ENCODE assay signal across 29 cellular contexts in the genomic region with DNA sequence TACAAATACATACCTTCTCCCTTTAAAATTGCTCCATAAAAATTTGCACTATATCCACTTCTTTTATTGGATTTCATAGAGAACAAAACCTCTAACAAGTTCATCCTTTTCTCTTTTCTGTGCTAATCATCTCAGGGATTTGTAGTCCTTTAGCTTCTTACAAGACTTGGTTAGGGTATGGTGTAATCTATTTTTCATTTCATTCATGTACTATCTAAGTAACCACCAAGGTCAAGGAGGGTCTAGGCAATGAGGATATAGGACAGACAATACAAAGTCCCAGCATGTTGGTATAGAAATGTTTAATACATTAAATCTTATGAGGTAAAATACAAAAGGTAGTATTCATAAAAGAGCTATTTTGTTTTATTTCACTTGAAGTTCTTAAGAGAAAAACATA. TPM values are rescaled to one million over a fixed set of nuclear protein-coding genes. Genes with fewer than 3 reads are reported as not detected.
DNase-seq lines count a peak whose midpoint lies in the region; ATAC-seq, FAIRE-seq and TF ChIP-seq lines count a peak whose summit lies in the region.
"Had no signal": no experiment of that assay in that cellular context is flagged by ENCODE, and none has a peak within 500 bp of the region (broad histone marks: within the 10 kb centered on the region; RNA-seq: fewer than 3 reads in every experiment).

No MANE protein-coding gene starts in this region.

- H3K4me1 ChIP-seq in A549 (peaks cover 11% of the 10 kb centered on the region; the same call in 2 of the 3 replicates), foreskin keratinocyte (peaks cover 6% of the 10 kb centered on the region), mesenchymal stem cell (ENCODE audit: control insufficient read depth, insufficient read depth, low read depth, low read length) (peaks cover 2% of the 10 kb centered on the region)
- H3K4me1 ChIP-seq: lower lobe of right lung, neural progenitor cell, parathyroid adenoma had no signal

- no peak overlapping the region for H2BK120ac ChIP-seq in mesenchymal stem cell (ENCODE audit: low read depth, low read length)

- CTCF ChIA-PET in activated CD4-positive, alpha-beta T cell treated with anti-CD3 and anti-CD28 coated beads for 36 hours (lab: Charles Lee): interaction anchor here (1.2 to 1.6 kb wide), 2 partner anchors 11 to 16 kb away, joined by 3 to 4 read pairs; no protein-coding TSS in a partner anchor
- CTCF ChIA-PET in A549 (lab: Yijun Ruan, JAX): interaction anchor here (0.5 kb wide), 1 partner anchor 87 kb away, joined by 3 read pairs; no protein-coding TSS in a partner anchor
- CTCF ChIA-PET in T-cell (lab: Charles Lee): interaction anchor here in 1 of 2 donors (0.7 kb wide), 1 partner anchor 546 kb away, joined by 3 read pairs; no protein-coding TSS in a partner anchor

- no peak for TF ChIP-seq RAD21 in A549 (conservative IDR thresholded peaks at IDR 0.05 in 1 of 2, IDR thresholded peaks at IDR 0.05 in 1 of 2)

- no peak overlapping the region for H2BK12ac ChIP-seq in mesenchymal stem cell (ENCODE audit: low read length in 2 of 2)

- H3K4me1 Mint-ChIP-seq in activated CD4-positive, alpha-beta T cell treated with anti-CD3 and anti-CD28 coated beads for 36 hours: peaks cover 8% of the 10 kb centered on the region
- H3K4me1 Mint-ChIP-seq in T-cell: peaks cover 6 to 11% (median 10%) of the 10 kb centered on the region in 3 donors

- no peak overlapping the region for H2BK5ac ChIP-seq in mesenchymal stem cell (ENCODE audit: low read depth, low read length, poor library complexity, severe bottlenecking)

- H3K4me3 Mint-ChIP-seq in activated CD4-positive, alpha-beta T cell treated with anti-CD3 and anti-CD28 coated beads for 36 hours: no peak overlapping the region
- no peak overlapping the region for H3K4me3 Mint-ChIP-seq in T-cell
- H3K4me3 Mint-ChIP-seq: CD4-positive, alpha-beta memory T cell; neural progenitor cell; stimulated activated memory B cell treated with anti-CD40 and anti-IgM and Interleukin-4, amounts not matched to agents 10 μg/mL and 1 μg/mL and 100 μg/mL, for 72 hours; T-helper 1 cell treated with Interleukin-12 subunit alpha and Interleukin-12 subunit beta and Interleukin-4 antibody, amounts not matched to agents 30 μg/mL and 1 μg/mL, for 36 hours had no signal

- TF ChIP-seq CTCF in A549 (IDR thresholded peaks at IDR 0.05) (no peak), foreskin keratinocyte (conservative IDR thresholded peaks at IDR 0.05) (no peak)

- H3K36me3 Mint-ChIP-seq in activated CD4-positive, alpha-beta T cell treated with anti-CD3 and anti-CD28 coated beads for 36 hours (ENCODE audit: low read depth): peaks cover 27% of the 10 kb centered on the region
- peaks cover 30% of the 10 kb centered on the region for H3K36me3 Mint-ChIP-seq in T-cell

- no peaks in the 10 kb centered on the region for H3K9me3 Mint-ChIP-seq in activated CD4-positive, alpha-beta T cell treated with anti-CD3 and anti-CD28 coated beads for 36 hours (ENCODE audit: low read depth)
- no peaks in the 10 kb centered on the region for H3K9me3 Mint-ChIP-seq in T-cell
- H3K9me3 Mint-ChIP-seq: CD4-positive, alpha-beta memory T cell; neural progenitor cell; stimulated activated memory B cell treated with anti-CD40 and anti-IgM and Interleukin-4, amounts not matched to agents 10 μg/mL and 1 μg/mL and 100 μg/mL, for 72 hours; T-helper 1 cell treated with Interleukin-12 subunit alpha and Interleukin-12 subunit beta and Interleukin-4 antibody, amounts not matched to agents 30 μg/mL and 1 μg/mL, for 36 hours had no signal

- peaks cover 8% of the 10 kb centered on the region for H3K79me1 ChIP-seq in mesenchymal stem cell (replicated peaks; ENCODE audit: low read length, poor library complexity, severe bottlenecking)

- TF ChIP-seq EP300 in A549 (IDR thresholded peaks at IDR 0.05): no peak

- H3K27me3 ChIP-seq in foreskin keratinocyte: no peaks in the 10 kb centered on the region
- H3K27me3 ChIP-seq in mesenchymal stem cell (ENCODE audit: control insufficient read depth in 1 of 2, insufficient read depth in 1 of 2, low read length in 2 of 2): no peaks in the 10 kb centered on the region
- H3K27me3 ChIP-seq: neural progenitor cell had no signal

- H3K18ac ChIP-seq in mesenchymal stem cell (ENCODE audit: low read depth in 1 of 2, low read length in 2 of 2): no peak overlapping the region

- no peak overlapping the region for H2AK5ac ChIP-seq in mesenchymal stem cell (ENCODE audit: low read length, severe bottlenecking)

- no peak overlapping the region for H3K14ac ChIP-seq in mesenchymal stem cell (ENCODE audit: low read length in 2 of 2)

- intact Hi-C loops in activated CD4-positive, alpha-beta T cell treated with anti-CD3 and anti-CD28 coated beads for 36 hours (cut with DNase I, micrococcal nuclease): no loop called here

- no peak overlapping the region for H3K4ac ChIP-seq in mesenchymal stem cell (ENCODE audit: low read depth in 1 of 2, low read length in 2 of 2)

- no peak overlapping the region for H4K8ac ChIP-seq in mesenchymal stem cell (ENCODE audit: low read length)

- H3K4me2 ChIP-seq in A549 (no peak overlapping the region), mesenchymal stem cell (ENCODE audit: low read length, poor library complexity, severe bottlenecking) (no peak overlapping the region)
- H3K4me2 ChIP-seq: neural progenitor cell had no signal

- no peak overlapping the region for H2AFZ ChIP-seq in mesenchymal stem cell (ENCODE audit: low read depth, low read length)
- H2AFZ ChIP-seq: neural progenitor cell, parathyroid adenoma had no signal

- peak overlapping the region; percentile 51 for H3K27ac Mint-ChIP-seq in activated CD4-positive, alpha-beta T cell treated with anti-CD3 and anti-CD28 coated beads for 36 hours
- H3K27ac Mint-ChIP-seq in T-cell: peak overlapping the region; percentile 3 to 44
- H3K27ac Mint-ChIP-seq: neural progenitor cell; stimulated activated memory B cell treated with anti-CD40 and anti-IgM and Interleukin-4, amounts not matched to agents 10 μg/mL and 1 μg/mL and 100 μg/mL, for 72 hours; T-helper 1 cell treated with Interleukin-12 subunit alpha and Interleukin-12 subunit beta and Interleukin-4 antibody, amounts not matched to agents 30 μg/mL and 1 μg/mL, for 36 hours had no signal

- DNase-seq in activated CD4-positive, alpha-beta T cell treated with anti-CD3 and anti-CD28 coated beads for 36 hours: no peak
- no peak for DNase-seq in activated CD4-positive, alpha-beta T cell treated with anti-CD3 and anti-CD28 coated beads for 4 hours
- DNase-seq in A549 (ENCODE audit: low read depth in 1 of 2, low spot score in 1 of 2) (no peak), T-cell (no peak), foreskin keratinocyte (no peak), HT-29 (ENCODE audit: low spot score) (no peak), cerebellum (ENCODE audit: low spot score) (no peak), mesenchymal stem cell (no peak)
- DNase-seq: activated CD4-positive, alpha-beta T cell treated with anti-CD3 and anti-CD28 coated beads, Interleukin-2, amount 50 U/mL, for 1 hour; activated CD8-positive, alpha-beta memory T cell treated with anti-CD3 and anti-CD28 coated beads, Interleukin-2, amount 50 U/mL, for 4 hours; activated effector memory CD4-positive, alpha-beta T cell treated with anti-CD3 and anti-CD28 coated beads, Interleukin-2, amount 50 U/mL, for 16 hours; CD4-positive, alpha-beta memory T cell; DMS153; H7; lower lobe of right lung; mucosa of descending colon; NCI-H1105; NCI-H187 treated with DMSO at 0.1 percent for 48 hours; NCI-H2171 treated with DMSO at 0.1 percent for 48 hours; NCI-H510A treated with DMSO at 0.1 percent for 48 hours; stimulated activated CD4-positive, alpha-beta T cell treated with anti-CD3 and anti-CD28 coated beads, Interleukin-12 subunit alpha, Interleukin-12 subunit beta, amount 100 ng/mL, for 4 hours; stimulated activated CD4-positive, alpha-beta T cell treated with anti-CD3 and anti-CD28 coated beads, Interleukin-4, amount 100 ng/mL, for 24 hours had no signal

- ATAC-seq in activated CD4-positive, alpha-beta T cell treated with anti-CD3 and anti-CD28 coated beads for 36 hours: no peak
- no peak for ATAC-seq in A549
- ATAC-seq in T-cell (replicated peaks in 1 of 4): no peak
- ATAC-seq in foreskin keratinocyte: no peak
- ATAC-seq: lower lobe of right lung; mucosa of descending colon; sciatic nerve; stimulated activated memory B cell treated with anti-CD40 and anti-IgM and Interleukin-4, amounts not matched to agents 10 μg/mL and 1 μg/mL and 100 μg/mL, for 72 hours had no signal

- H3K27me3 Mint-ChIP-seq in activated CD4-positive, alpha-beta T cell treated with anti-CD3 and anti-CD28 coated beads for 36 hours: no peaks in the 10 kb centered on the region
- H3K27me3 Mint-ChIP-seq in T-cell: no peaks in the 10 kb centered on the region
- H3K27me3 Mint-ChIP-seq: CD4-positive, alpha-beta memory T cell; stimulated activated memory B cell treated with anti-CD40 and anti-IgM and Interleukin-4, amounts not matched to agents 10 μg/mL and 1 μg/mL and 100 μg/mL, for 72 hours had no signal

- TF ChIP-seq POLR2A in A549 (IDR thresholded peaks at IDR 0.05; ENCODE audit: low read length): no peak

- peaks cover 7 to 68% of the 10 kb centered on the region in 2 experiments for H3K36me3 ChIP-seq in mesenchymal stem cell (ENCODE audit: control insufficient read depth in 1 of 2, insufficient read depth in 2 of 2, low read depth in 1 of 2, low read length in 2 of 2)

- H3K27ac ChIP-seq in A549 (no peak overlapping the region), foreskin keratinocyte (peak overlapping the region; percentile 17), mesenchymal stem cell (ENCODE audit: low read length, poor library complexity, severe bottlenecking) (no peak overlapping the region)
- H3K27ac ChIP-seq: 22Rv1, lower lobe of right lung, neural progenitor cell, parathyroid adenoma, SK-N-MC had no signal

- no peak overlapping the region for H3K23ac ChIP-seq in mesenchymal stem cell (ENCODE audit: low read length in 2 of 2)

- H2BK15ac ChIP-seq in mesenchymal stem cell (ENCODE audit: low read depth, poor library complexity, severe bottlenecking): no peak overlapping the region

- H3K4me3 ChIP-seq in A549 (no peak overlapping the region), mesenchymal stem cell (ENCODE audit: insufficient read depth in 1 of 2, low read depth in 1 of 2, low read length in 2 of 2) (no peak overlapping the region)
- H3K4me3 ChIP-seq: lower lobe of right lung, mucosa of descending colon, neural progenitor cell, SK-N-MC had no signal

- H3K9ac ChIP-seq in mesenchymal stem cell (ENCODE audit: low read length): no peak overlapping the region
- H3K9ac ChIP-seq: neural progenitor cell, parathyroid adenoma had no signal

- no peaks in the 10 kb centered on the region for H3K9me3 ChIP-seq in A549
- H3K9me3 ChIP-seq in mesenchymal stem cell (ENCODE audit: control insufficient read depth, low read length): no peaks in the 10 kb centered on the region
- H3K9me3 ChIP-seq: lower lobe of right lung, mucosa of descending colon had no signal

- POLR2A ChIA-PET in activated CD4-positive, alpha-beta T cell treated with anti-CD3 and anti-CD28 coated beads for 36 hours (lab: Charles Lee): no interaction called here
- POLR2A ChIA-PET in A549 (lab: Yijun Ruan, JAX) (no interaction called here), T-cell (lab: Charles Lee) (interaction anchor here in 1 of 2 donors (0.5 to 0.7 kb wide), 2 partner anchors 12 to 470 kb away, joined by 5 to 6 read pairs; no protein-coding TSS in a partner anchor)

- no peak overlapping the region for H4K91ac ChIP-seq in mesenchymal stem cell (ENCODE audit: low read length)

- FAIRE-seq in A549 (lab: Jason Lieb, UNC): peak; percentile 7

RNA-seq across cellular contexts. Expression of a gene that starts 17.5 kb away (rescaled TPM):
- 10 to 100 TPM; 12.4 to 15.3 TPM for total RNA-seq in activated CD4-positive, alpha-beta T cell treated with anti-CD3 and anti-CD28 coated beads for 36 hours
- 6.4 and 9.3 TPM in 2 replicates for polyA plus RNA-seq in A549 (2011; rRNA removed)
- 2.1 and 3.5 TPM in 2 replicates for polyA plus RNA-seq in A549 (2012; cell fraction: cytosol; rRNA removed)
- 1.6 and 4.0 TPM in 2 replicates for polyA plus RNA-seq in A549 (2012; cell fraction: nucleus; rRNA removed)
- polyA plus RNA-seq in A549 (2017; fragmentation: RNase III; extraction: RNeasy Plus Mini Kit Qiagen cat#74134 plus additional on column Dnase treatment): 9.2 to 9.9 TPM (median 9.4 TPM) in 3 replicates
- 2.7 and 3.1 TPM in 2 replicates for polyA minus RNA-seq in A549 (2011; rRNA and poly(A)+ RNA removed)
- total RNA-seq in T-cell: 10 to 100 TPM; 12.3 to 12.9 (median 12.6) TPM
- total RNA-seq in foreskin keratinocyte: 12.8 and 14.9 TPM in 2 replicates
- polyA plus RNA-seq in foreskin keratinocyte: 3.5 and 4.6 TPM in 2 replicates
- 6.4 and 6.8 TPM in 2 replicates for total RNA-seq in HT-29 (2014; rRNA removed; shearing (Covaris generic))
- total RNA-seq in cerebellum: 20.7 TPM
- polyA plus RNA-seq in mesenchymal stem cell (2013, experiment 1 of 2): 5.9 TPM
- polyA plus RNA-seq in mesenchymal stem cell (2013, experiment 2 of 2): 6.2 TPM

RNA-seq across cellular contexts. Expression of a gene that starts 26.7 kb away (rescaled TPM):
- 10 to 100 TPM in 1 of 2 experiments, 1 to 10 TPM in 1; 9.6 to 10.1 TPM for total RNA-seq in activated CD4-positive, alpha-beta T cell treated with anti-CD3 and anti-CD28 coated beads for 36 hours
- polyA plus RNA-seq in A549 (2011; rRNA removed): 10.1 and 15.2 TPM in 2 replicates
- polyA plus RNA-seq in A549 (2012; cell fraction: cytosol; rRNA removed): 2.9 and 3.1 TPM in 2 replicates
- polyA plus RNA-seq in A549 (2012; cell fraction: nucleus; rRNA removed): 2.4 and 4.4 TPM in 2 replicates
- polyA plus RNA-seq in A549 (2017; fragmentation: RNase III; extraction: RNeasy Plus Mini Kit Qiagen cat#74134 plus additional on column Dnase treatment): 7.8 to 9.0 TPM (median 8.2 TPM) in 3 replicates
- polyA minus RNA-seq in A549 (2011; rRNA and poly(A)+ RNA removed): 4.7 and 4.9 TPM in 2 replicates
- 10 to 100 TPM in 2 of 5 donors, 1 to 10 TPM in 3; 7.9 to 13.1 (median 9.4) TPM for total RNA-seq in T-cell
- total RNA-seq in foreskin keratinocyte: 8.4 and 8.7 TPM in 2 replicates
- polyA plus RNA-seq in foreskin keratinocyte: 5.1 and 5.3 TPM in 2 replicates
- 4.3 and 4.4 TPM in 2 replicates for total RNA-seq in HT-29 (2014; rRNA removed; shearing (Covaris generic))
- total RNA-seq in cerebellum: 19.4 TPM
- polyA plus RNA-seq in mesenchymal stem cell (2013, experiment 1 of 2): 3.8 TPM
- polyA plus RNA-seq in mesenchymal stem cell (2013, experiment 2 of 2): 3.8 TPM

RNA-seq across cellular contexts. Expression of a gene that starts 26.8 kb away (rescaled TPM):
- 10 to 100 TPM; 26.1 to 27.5 TPM for total RNA-seq in activated CD4-positive, alpha-beta T cell treated with anti-CD3 and anti-CD28 coated beads for 36 hours
- polyA plus RNA-seq in A549 (2011; rRNA removed) (36.0 and 36.9 TPM in 2 replicates), A549 (2017; fragmentation: RNase III; extraction: RNeasy Plus Mini Kit Qiagen cat#74134 plus additional on column Dnase treatment) (50.4 to 51.8 TPM (median 50.9 TPM) in 3 replicates), foreskin keratinocyte (18.8 and 22.2 TPM in 2 replicates)
- 26.7 and 39.8 TPM in 2 replicates for polyA plus RNA-seq in A549 (2012; cell fraction: cytosol; rRNA removed)
- polyA plus RNA-seq in A549 (2012; cell fraction: nucleus; rRNA removed): 12.5 and 25.5 TPM in 2 replicates
- 12.7 and 15.1 TPM in 2 replicates for polyA minus RNA-seq in A549 (2011; rRNA and poly(A)+ RNA removed)
- total RNA-seq in T-cell (10 to 100 TPM; 13.9 to 29.6 (median 14.7) TPM), foreskin keratinocyte (20.4 and 25.7 TPM in 2 replicates), cerebellum (18.3 TPM)
- total RNA-seq in HT-29 (2014; rRNA removed; shearing (Covaris generic)): 38.3 and 53.6 TPM in 2 replicates
- polyA plus RNA-seq in mesenchymal stem cell (2013, experiment 1 of 2): 10.8 TPM
- polyA plus RNA-seq in mesenchymal stem cell (2013, experiment 2 of 2): 11.6 TPM
